Comparison of ENCODE assay signal across 8 cellular contexts in genomic region chr7:93147358-93147757, GRCh38. TPM values are rescaled to one million over a fixed set of nuclear protein-coding genes. Genes with fewer than 3 reads are reported as not detected.
DNase-seq lines count a peak whose midpoint lies in the region; ATAC-seq and TF ChIP-seq lines count a peak whose summit lies in the region.

No MANE protein-coding gene starts in this region.

- intact Hi-C loops in upper lobe of right lung (cut with DNase I), result no loop called here

- H3K9me3 ChIP-seq in neuronal stem cell (replicated peaks in 1 of 2; ENCODE audit: control insufficient read depth in 2 of 2, insufficient read depth in 1 of 2, low read depth in 1 of 2, low read length in 2 of 2), result no peaks in the 10 kb centered on the region
- no peaks in the 10 kb centered on the region for H3K9me3 ChIP-seq in upper lobe of right lung

- peaks cover 2 to 8% of the 10 kb centered on the region in 2 donors for H3K9me3 Mint-ChIP-seq in effector memory CD8-positive, alpha-beta T cell

- H3K27me3 Mint-ChIP-seq in effector memory CD8-positive, alpha-beta T cell, result no peaks in the 10 kb centered on the region

- WGBS in neuronal stem cell (ENCODE audit: extremely low coverage in 2 of 2, insufficient read length in 2 of 2, insufficient replicate concordance in 1 of 2), 2 donors, result no CpG with 5 or more reads among the region's 3 CpGs

- no peak for TF ChIP-seq CTCF in upper lobe of right lung (IDR thresholded peaks at IDR 0.05)

- peaks cover 23 to 31% of the 10 kb centered on the region in 2 donors for H3K4me1 Mint-ChIP-seq in effector memory CD8-positive, alpha-beta T cell (ENCODE audit: low read depth in 2 of 2)

- peak overlapping the region; percentile 98 for H3K27ac Mint-ChIP-seq in effector memory CD8-positive, alpha-beta T cell

- no peak overlapping the region for H2BK5ac ChIP-seq in neuronal stem cell (ENCODE audit: low read length)

- no peak overlapping the region for H3K4ac ChIP-seq in neuronal stem cell (ENCODE audit: low read length)

- H3K27me3 ChIP-seq in neuronal stem cell (ENCODE audit: control insufficient read depth in 3 of 3, insufficient read depth in 3 of 3, low read depth in 1 of 3, low read length in 3 of 3) (peaks cover 0 to 3% (median 0%) of the 10 kb centered on the region in 3 experiments), upper lobe of right lung (no peaks in the 10 kb centered on the region)

- no peak overlapping the region for H3K4me2 ChIP-seq in neuronal stem cell (ENCODE audit: insufficient read depth, low read length, poor library complexity, severe bottlenecking)

- H2AFZ ChIP-seq in neuronal stem cell (ENCODE audit: low read length), result peak overlapping the region; percentile 1

- peak overlapping the region; percentile 86 to 92 for H3K4me3 Mint-ChIP-seq in effector memory CD8-positive, alpha-beta T cell

- ATAC-seq in GM21360 (IDR thresholded peaks at IDR 0.05; ENCODE audit: unreplicated experiment), result peak; percentile 78
- peak; percentile 68 to 80 for ATAC-seq in activated CD4-positive, CD25-positive, alpha-beta regulatory T cell treated with anti-CD3 and anti-CD28 coated beads, Interleukin-2, amount 50 U/mL, for 24 hours
- peak; percentile 92 for ATAC-seq in effector memory CD8-positive, alpha-beta T cell (replicated peaks)
- ATAC-seq in upper lobe of right lung, result peak; percentile 81

- no peak overlapping the region for H3K14ac ChIP-seq in neuronal stem cell (ENCODE audit: low read length)

- H2BK12ac ChIP-seq in neuronal stem cell (ENCODE audit: low read length), result no peak overlapping the region

- DNase-seq in DMS53 (lab: John Stamatoyannopoulos, UW), result peak; percentile 69
- peak in 67 of 76 experiments; percentile 3 to 79 (median 32) for DNase-seq in HUDEP-2 (lab: John Stamatoyannopoulos, UW; ENCODE audit: unreplicated experiment in 76 of 76)
- DNase-seq in effector memory CD8-positive, alpha-beta T cell, result peak; percentile 9 to 33 (median 24)
- DNase-seq in neuronal stem cell (ENCODE audit: low spot score), result no peak
- DNase-seq in upper lobe of right lung, result no peak
- DNase-seq in islet precursor cell, result no peak

- H3K36me3 ChIP-seq in neuronal stem cell (replicated peaks in 1 of 2; ENCODE audit: control insufficient read depth in 2 of 2, insufficient read depth in 2 of 2, low read length in 2 of 2) (no peaks in the 10 kb centered on the region), upper lobe of right lung (peaks cover 26% of the 10 kb centered on the region)

- H2BK120ac ChIP-seq in neuronal stem cell (ENCODE audit: low read depth, low read length), result no peak overlapping the region

- H3K4me3 ChIP-seq in neuronal stem cell (ENCODE audit: low read length in 2 of 2) (no peak overlapping the region), upper lobe of right lung (peak overlapping the region; percentile 64)

- peaks cover 40% of the 10 kb centered on the region for H3K36me3 Mint-ChIP-seq in effector memory CD8-positive, alpha-beta T cell (ENCODE audit: insufficient read depth)

- no peak overlapping the region for H4K8ac ChIP-seq in neuronal stem cell (ENCODE audit: low read depth, low read length)

- H3K27ac ChIP-seq in neuronal stem cell (replicated peaks; ENCODE audit: low read length), result no peak overlapping the region
- H3K27ac ChIP-seq in upper lobe of right lung, result peak overlapping the region; percentile 75

- no peaks in the 10 kb centered on the region for H3K79me1 ChIP-seq in neuronal stem cell (ENCODE audit: low read depth, low read length)

- no peak overlapping the region for H2AK5ac ChIP-seq in neuronal stem cell (ENCODE audit: low read depth, low read length)

- no peak overlapping the region for H3K23ac ChIP-seq in neuronal stem cell (ENCODE audit: low read depth, low read length, poor library complexity)

- H4K91ac ChIP-seq in neuronal stem cell (ENCODE audit: low read depth, low read length, poor library complexity), result no peak overlapping the region

- no peak overlapping the region for H3K18ac ChIP-seq in neuronal stem cell (ENCODE audit: low read length)

- H2BK15ac ChIP-seq in neuronal stem cell (ENCODE audit: low read length), result no peak overlapping the region

- H3K9ac ChIP-seq in neuronal stem cell (ENCODE audit: low read depth, low read length, poor library complexity), result no peak overlapping the region

- peaks cover 0 to 6% of the 10 kb centered on the region in 2 donors for H3K4me1 ChIP-seq in neuronal stem cell (ENCODE audit: control insufficient read depth in 2 of 2, insufficient read depth in 1 of 2, low read depth in 1 of 2, low read length in 2 of 2)
- peaks cover 20% of the 10 kb centered on the region for H3K4me1 ChIP-seq in upper lobe of right lung

RNA-seq across cellular contexts. Expression of gene SAMD9L, which starts 0.8 kb away (rescaled TPM):
- 0.07 TPM for polyA plus RNA-seq in neuronal stem cell (2013, experiment 1 of 2)
- 0.01 TPM for polyA plus RNA-seq in neuronal stem cell (2013, experiment 2 of 2)
- total RNA-seq in upper lobe of right lung, result 46.5 TPM

RNA-seq across cellular contexts. Expression of gene SAMD9, which starts 29.6 kb away (rescaled TPM):
- polyA plus RNA-seq in neuronal stem cell (2013, experiment 1 of 2), result not detected
- polyA plus RNA-seq in neuronal stem cell (2013, experiment 2 of 2), result not detected
- 21.2 TPM for total RNA-seq in upper lobe of right lung

Comparison
In these comparisons a context has a peak if more than half of its experiments do, and no peak if none do; other contexts are left out.
1. DNase-seq: peak in DMS53 (single experiment), HUDEP-2 (67 of 76) and effector memory CD8-positive, alpha-beta T cell (3 of 3); none in neuronal stem cell (single experiment), upper lobe of right lung (single experiment) and islet precursor cell (single experiment).
2. Peak in every context shown above with its lines, with median percentiles within 50 percentile points of each other: ATAC-seq.